1 cellular context compared by ENCODE assay signal in genomic region chr6:42030585-42031506, GRCh38.
TF ChIP-seq lines count a peak whose summit lies in the region.

No MANE protein-coding gene starts in this region.

TF ChIP-seq in K562, 482 proteins besides CTCF, POLR2A, EP300 and RAD21 (continued from another document and continues in another):
- peak in 1 of 2 experiments; percentile 83; a peak in 2 of 4 replicates for TF ChIP-seq ZNF639 (CRISPR knock-in tag; conservative IDR thresholded peaks at IDR 0.05 in 1 of 2, IDR thresholded peaks at IDR 0.05 in 1 of 2)
- TF ChIP-seq TRIM24 (IDR thresholded peaks at IDR 0.05) = peak in 1 of 2 experiments; percentile 59; a peak in 3 of 4 replicates
- TF ChIP-seq NCOR1 (IDR thresholded peaks at IDR 0.05) = peak; percentile 66
- peak; percentile 46; the same call in 1 of the 2 replicates for TF ChIP-seq NFE2 (IDR thresholded peaks at IDR 0.05; ENCODE audit: low read depth)
- peak; percentile 48; the same call in 1 of the 2 replicates for TF ChIP-seq ELF2 (CRISPR knock-in tag; IDR thresholded peaks at IDR 0.05)
- TF ChIP-seq NFXL1 (CRISPR knock-in tag; IDR thresholded peaks at IDR 0.05) = 0 out of 2 replicates have a peak, but pooled peaks have one; percentile 62
- peak; percentile 47 for TF ChIP-seq CXXC5 (CRISPR knock-in tag; IDR thresholded peaks at IDR 0.05)
- peak; percentile 66 for TF ChIP-seq MECOM (CRISPR knock-in tag; IDR thresholded peaks at IDR 0.05)
- no peak; the same call in 1 of the 2 replicates for TF ChIP-seq ZBTB5 (IDR thresholded peaks at IDR 0.05)
- no peak for TF ChIP-seq ARHGAP35 (IDR thresholded peaks at IDR 0.05; ENCODE audit: partially characterized antibody)
- no peak for TF ChIP-seq HDAC6 (IDR thresholded peaks at IDR 0.05; ENCODE audit: low read depth, low read length)
- TF ChIP-seq TOE1 (IDR thresholded peaks at IDR 0.05; ENCODE audit: borderline replicate concordance) = peak; percentile 41; the same call in 1 of the 2 replicates
- TF ChIP-seq TOE1 (CRISPR knock-in tag; IDR thresholded peaks at IDR 0.05; ENCODE audit: borderline replicate concordance, low read depth) = no peak
- TF ChIP-seq OTX1 (CRISPR knock-in tag; IDR thresholded peaks at IDR 0.05) = 0 out of 2 replicates have a peak, but pooled peaks have one; percentile 64
- TF ChIP-seq ZBTB40 (IDR thresholded peaks at IDR 0.05) = peak; percentile 52; the same call in 1 of the 2 replicates
- TF ChIP-seq ZBTB40 (CRISPR knock-in tag; IDR thresholded peaks at IDR 0.05) = no peak
- no peak; the same call in 1 of the 2 replicates for TF ChIP-seq HOMEZ (CRISPR knock-in tag; IDR thresholded peaks at IDR 0.05)
- TF ChIP-seq ZSCAN29 (IDR thresholded peaks at IDR 0.05) = no peak
- 0 out of 2 replicates have a peak, but pooled peaks have one; percentile 32 for TF ChIP-seq GMEB1 (CRISPR knock-in tag; IDR thresholded peaks at IDR 0.05)
- no peak for TF ChIP-seq CLOCK (CRISPR knock-in tag; IDR thresholded peaks at IDR 0.05; ENCODE audit: borderline replicate concordance)
- peak; percentile 51 for TF ChIP-seq POLR2G (IDR thresholded peaks at IDR 0.05; ENCODE audit: low read depth, low read length)
- TF ChIP-seq NCOA2 (IDR thresholded peaks at IDR 0.05; ENCODE audit: partially characterized antibody in 2 of 2) = no peak
- no peak for TF ChIP-seq ZNF280A (IDR thresholded peaks at IDR 0.05; ENCODE audit: low read depth, partially characterized antibody)
- no peak for TF ChIP-seq GTF2B (IDR thresholded peaks at IDR 0.05; ENCODE audit: extremely low read depth, insufficient read length)
